10 cellular contexts compared by ENCODE assay signal in the genomic region with DNA sequence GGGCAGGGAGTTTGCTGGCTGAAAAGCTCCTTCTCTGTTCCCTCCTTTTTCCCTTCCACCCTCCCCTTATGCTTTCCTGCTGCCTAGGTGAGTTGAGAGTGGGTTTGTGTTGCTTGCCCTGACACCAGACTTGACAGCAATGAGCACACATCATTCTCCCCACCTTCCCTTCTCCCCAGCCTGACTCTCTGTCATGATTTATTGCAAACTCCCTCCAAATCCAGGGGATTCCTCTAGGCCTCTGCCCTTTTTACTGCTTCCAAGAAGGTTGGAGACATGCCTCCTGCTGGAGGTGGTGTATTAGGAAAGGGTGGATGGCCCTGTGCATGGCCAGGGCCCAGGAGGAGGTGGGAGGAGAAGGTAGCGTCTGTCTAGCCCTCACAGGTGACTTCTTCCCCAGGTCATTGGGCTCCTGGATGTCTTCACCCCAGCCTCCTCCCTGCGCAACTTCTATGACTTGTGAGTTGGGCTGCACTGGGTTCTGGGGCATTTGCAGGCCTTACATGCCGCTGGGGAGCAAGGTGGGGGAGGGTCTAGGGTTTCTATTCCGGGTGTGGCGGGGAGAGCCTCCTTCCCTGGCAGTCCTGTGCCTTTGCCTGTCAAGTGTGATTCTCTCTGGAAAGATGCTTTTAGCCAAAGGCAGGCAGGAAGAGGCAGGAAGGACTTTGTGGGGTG. TPM values are rescaled to one million over a fixed set of nuclear protein-coding genes. Genes with fewer than 3 reads are reported as not detected.
A peak's percentile ranks its signal among the peaks of the same experiment; 100 is the strongest.
DNase-seq lines count a peak whose midpoint lies in the region; ATAC-seq and TF ChIP-seq lines count a peak whose summit lies in the region.
"Had no signal": no experiment of that assay in that cellular context is flagged by ENCODE, and none has a peak within 500 bp of the region (broad histone marks: within the 10 kb centered on the region; RNA-seq: fewer than 3 reads in every experiment).

No MANE protein-coding gene starts in this region.

- in situ Hi-C loops in mammary epithelial cell (cut with MboI; ENCODE audit: low sequenced_read_pairs in 2 of 2): no loop called here

- ATAC-seq in upper lobe of right lung: no peak

- no peak overlapping the region for H2AFZ ChIP-seq in mammary epithelial cell (ENCODE audit: low read depth, low read length)

- TF ChIP-seq POLR2A in breast epithelium (IDR thresholded peaks at IDR 0.05): no peak

- H3K56ac ChIP-seq in mesendoderm (ENCODE audit: low read length): peak overlapping the region; percentile 85

- H3K4me3 Mint-ChIP-seq in activated T-helper 2 cell treated with anti-CD3 and anti-CD28 coated beads, Interferon-gamma antibody, Interleukin-2, Interleukin-4, amounts not matched to agents 10 μg/mL and 5 μg/mL and 100 μg/mL, durations not matched to agents 14 hours and 24 hours and 36 hours (ENCODE audit: low read depth): peak overlapping the region; percentile 75

- H3K4me1 ChIP-seq in breast epithelium (peaks cover 3% of the 10 kb centered on the region in 2 donors), mammary epithelial cell (ENCODE audit: insufficient read depth, low read length) (peaks cover 16% of the 10 kb centered on the region), mesendoderm (ENCODE audit: control insufficient read depth, low read depth, low read length) (peaks cover 16% of the 10 kb centered on the region), upper lobe of right lung (peaks cover 30% of the 10 kb centered on the region)

- no peaks in the 10 kb centered on the region for H3K9me3 Mint-ChIP-seq in activated T-helper 2 cell treated with anti-CD3 and anti-CD28 coated beads, Interferon-gamma antibody, Interleukin-2, Interleukin-4, amounts not matched to agents 10 μg/mL and 5 μg/mL and 100 μg/mL, durations not matched to agents 14 hours and 24 hours and 36 hours

- H2BK15ac ChIP-seq in mesendoderm (replicated peaks; ENCODE audit: low read depth): no peak overlapping the region

- H3K4me2 ChIP-seq in mammary epithelial cell (ENCODE audit: insufficient read depth, low read depth, low read length) (no peak overlapping the region), mesendoderm (ENCODE audit: low read length) (no peak overlapping the region)

- H3K23ac ChIP-seq in mesendoderm (ENCODE audit: low read length): peak overlapping the region; percentile 51

- H3K4me1 Mint-ChIP-seq in activated T-helper 2 cell treated with anti-CD3 and anti-CD28 coated beads, Interferon-gamma antibody, Interleukin-2, Interleukin-4, amounts not matched to agents 10 μg/mL and 5 μg/mL and 100 μg/mL, durations not matched to agents 14 hours and 24 hours and 36 hours (ENCODE audit: low read depth): peaks cover 23% of the 10 kb centered on the region

- no peaks in the 10 kb centered on the region for H3K79me1 ChIP-seq in mesendoderm (ENCODE audit: low read length)

- H4K5ac ChIP-seq in mesendoderm (ENCODE audit: low read length): no peak overlapping the region

- H3K27ac ChIP-seq in breast epithelium (peak overlapping the region; percentile 89 to 95), mammary epithelial cell (ENCODE audit: insufficient read depth, low read depth, low read length) (no peak overlapping the region), mesendoderm (ENCODE audit: low read depth, low read length) (no peak overlapping the region), upper lobe of right lung (peak overlapping the region; percentile 86), substantia nigra (ENCODE audit: low read depth, low read length, poor library complexity, severe bottlenecking) (no peak overlapping the region)
- H3K27ac ChIP-seq: thoracic aorta had no signal

- no peaks in the 10 kb centered on the region for H4K20me1 ChIP-seq in mammary epithelial cell (ENCODE audit: insufficient read depth, low read length)

- H3K79me2 ChIP-seq in mammary epithelial cell (ENCODE audit: insufficient read depth, low read length) (no peaks in the 10 kb centered on the region), mesendoderm (ENCODE audit: control insufficient read depth, insufficient read depth, low read length) (no peaks in the 10 kb centered on the region)

- H2BK120ac ChIP-seq in mesendoderm (ENCODE audit: low read depth, low read length): no peak overlapping the region

- intact Hi-C loops in breast epithelium (cut with DNase I; ENCODE audit: low total_unique reads): loop anchor here (5.0 kb wide), 1 partner anchor 65 kb away; the partner anchor contains the start of gene BRPF3
- intact Hi-C loops in mammary epithelial cell (cut with micrococcal nuclease): loop anchor here (5.0 kb wide), 1 partner anchor 50 kb away; no protein-coding TSS in a partner anchor
- intact Hi-C loops in activated T-helper 2 cell treated with anti-CD3 and anti-CD28 coated beads, Interferon-gamma antibody, Interleukin-2, Interleukin-4, amounts not matched to agents 10 μg/mL and 5 μg/mL and 100 μg/mL, durations not matched to agents 14 hours and 24 hours and 36 hours (cut with micrococcal nuclease): loop anchor here (5.0 to 10.0 kb wide), 2 partner anchors 35 to 552 kb away; no protein-coding TSS in a partner anchor
- intact Hi-C loops in upper lobe of right lung (cut with DNase I): loop anchor here (10.0 kb wide), 1 partner anchor 62 kb away; the partner anchor contains the start of gene BRPF3

- no peaks in the 10 kb centered on the region for H3K36me3 ChIP-seq in breast epithelium
- no peaks in the 10 kb centered on the region for H3K36me3 ChIP-seq in mammary epithelial cell (ENCODE audit: insufficient read depth, low read length)
- H3K36me3 ChIP-seq in mesendoderm (ENCODE audit: control insufficient read depth, insufficient read depth, low read length): no peaks in the 10 kb centered on the region
- H3K36me3 ChIP-seq in upper lobe of right lung: peaks cover 12% of the 10 kb centered on the region
- H3K36me3 ChIP-seq: thoracic aorta had no signal

- 89% methylated on average over 4 of the region's 5 CpGs for WGBS in mammary epithelial cell (ENCODE audit: low coverage, missing lambda C conversion rate)
- no CpG with 5 or more reads among the region's 5 CpGs for WGBS in mesendoderm (ENCODE audit: extremely low coverage, insufficient coverage, low lambda C conversion rate)

- dilution Hi-C loops in mammary epithelial cell (cut with HindIII; ENCODE audit: low sequenced_read_pairs): no loop called here

- CTCF ChIA-PET in mammary epithelial cell (lab: Charles Lee; ENCODE audit: low non-redundant PET): no interaction called here

- DNase-seq in breast epithelium (ENCODE audit: low spot score in 2 of 2): no peak
- no peak for DNase-seq in mammary epithelial cell
- no peak for DNase-seq in activated T-helper 2 cell treated with anti-CD3 and anti-CD28 coated beads, Interferon-gamma antibody, Interleukin-2, Interleukin-4, amounts not matched to agents 10 μg/mL and 5 μg/mL and 100 μg/mL, durations not matched to agents 14 hours and 24 hours and 36 hours (ENCODE audit: low spot score)
- peak; percentile 50 for DNase-seq in mesendoderm
- DNase-seq in upper lobe of right lung: no peak
- DNase-seq in RKO (ENCODE audit: low spot score): no peak
- no peak for DNase-seq in stimulated activated CD4-positive, alpha-beta T cell treated with anti-CD3 and anti-CD28 coated beads, Interleukin-15, amount 100 ng/mL, for 24 hours
- no peak for DNase-seq in substantia nigra (lab: John Stamatoyannopoulos, UW)
- DNase-seq: NCI-H1048 had no signal

- peaks cover 36% of the 10 kb centered on the region for H3K36me3 Mint-ChIP-seq in activated T-helper 2 cell treated with anti-CD3 and anti-CD28 coated beads, Interferon-gamma antibody, Interleukin-2, Interleukin-4, amounts not matched to agents 10 μg/mL and 5 μg/mL and 100 μg/mL, durations not matched to agents 14 hours and 24 hours and 36 hours (ENCODE audit: low read depth)

- no TSS peak for BruUV-seq in mammary epithelial cell (replicated peaks; lab: Mats Ljungman, UMichigan)

- H3K27me3 ChIP-seq in breast epithelium (no peaks in the 10 kb centered on the region), mammary epithelial cell (ENCODE audit: insufficient read depth, low read length) (no peaks in the 10 kb centered on the region), mesendoderm (ENCODE audit: insufficient read depth, low read length, poor library complexity) (no peaks in the 10 kb centered on the region), upper lobe of right lung (no peaks in the 10 kb centered on the region)

- H2AK5ac ChIP-seq in mesendoderm (ENCODE audit: low read length): no peak overlapping the region

- H4K8ac ChIP-seq in mesendoderm (ENCODE audit: low read depth, low read length): no peak overlapping the region

- H3K9ac ChIP-seq in mammary epithelial cell (ENCODE audit: insufficient read depth, low read length) (no peak overlapping the region), mesendoderm (ENCODE audit: low read length) (peak overlapping the region; percentile 48)

- peak overlapping the region; percentile 15 for H3K27ac Mint-ChIP-seq in activated T-helper 2 cell treated with anti-CD3 and anti-CD28 coated beads, Interferon-gamma antibody, Interleukin-2, Interleukin-4, amounts not matched to agents 10 μg/mL and 5 μg/mL and 100 μg/mL, durations not matched to agents 14 hours and 24 hours and 36 hours

- no peak overlapping the region for H3K18ac ChIP-seq in mesendoderm (ENCODE audit: low read length)

- peak overlapping the region; percentile 44 for H2BK5ac ChIP-seq in mesendoderm (ENCODE audit: low read length)

- TF ChIP-seq CTCF in breast epithelium (IDR thresholded peaks at IDR 0.05): no peak
- TF ChIP-seq CTCF in mammary epithelial cell (conservative IDR thresholded peaks at IDR 0.05 in 1 of 2, IDR thresholded peaks at IDR 0.05 in 1 of 2; ENCODE audit: extremely low read depth in 1 of 2, insufficient read depth in 1 of 2, low read depth in 1 of 2, low read length in 2 of 2): no peak
- no peak for TF ChIP-seq CTCF in upper lobe of right lung (IDR thresholded peaks at IDR 0.05)

- no peak overlapping the region for H3K4ac ChIP-seq in mesendoderm (ENCODE audit: low read depth, low read length)

- peak overlapping the region in 1 of 3 donors; percentile 81 for H3K4me3 ChIP-seq in breast epithelium
- H3K4me3 ChIP-seq in mammary epithelial cell (replicated peaks in 1 of 3; ENCODE audit: insufficient read depth in 1 of 3, low read depth in 2 of 3, low read length in 3 of 3): no peak overlapping the region
- H3K4me3 ChIP-seq in mesendoderm (ENCODE audit: low read length): no peak overlapping the region
- H3K4me3 ChIP-seq in upper lobe of right lung: no peak overlapping the region
- H3K4me3 ChIP-seq: thoracic aorta had no signal

- H3K9me3 ChIP-seq in breast epithelium: no peaks in the 10 kb centered on the region
- no peaks in the 10 kb centered on the region for H3K9me3 ChIP-seq in mammary epithelial cell (replicated peaks; ENCODE audit: insufficient read depth, low read length)
- H3K9me3 ChIP-seq in upper lobe of right lung: no peaks in the 10 kb centered on the region
- H3K9me3 ChIP-seq: thoracic aorta had no signal

- no peaks in the 10 kb centered on the region for H3K27me3 Mint-ChIP-seq in activated T-helper 2 cell treated with anti-CD3 and anti-CD28 coated beads, Interferon-gamma antibody, Interleukin-2, Interleukin-4, amounts not matched to agents 10 μg/mL and 5 μg/mL and 100 μg/mL, durations not matched to agents 14 hours and 24 hours and 36 hours (ENCODE audit: low read depth)

RNA-seq across cellular contexts. Expression of gene MAPK13, which starts 2.0 kb away (rescaled TPM):
- 10 to 100 TPM in 2 of 3 donors, 1 to 10 TPM in 1; 2.6 to 45.2 (median 30.2) TPM for total RNA-seq in breast epithelium
- 10 to 100 TPM; 11.8 to 11.9 TPM for total RNA-seq in mammary epithelial cell
- 23.6 TPM for polyA plus RNA-seq in mammary epithelial cell
- polyA minus RNA-seq in mammary epithelial cell: 37.9 TPM
- total RNA-seq in activated T-helper 2 cell treated with anti-CD3 and anti-CD28 coated beads, Interferon-gamma antibody, Interleukin-2, Interleukin-4, amounts not matched to agents 10 μg/mL and 5 μg/mL and 100 μg/mL, durations not matched to agents 14 hours and 24 hours and 36 hours: 34.7 and 37.5 TPM in 2 replicates
- 6.9 TPM for polyA plus RNA-seq in mesendoderm (2013, experiment 1 of 2)
- polyA plus RNA-seq in mesendoderm (2013, experiment 2 of 2): 6.5 TPM
- total RNA-seq in upper lobe of right lung: 71.4 TPM

Comparison
In these comparisons a context has a peak if more than half of its experiments do, and no peak if none do; other contexts are left out.
1. H3K27ac ChIP-seq: peak in breast epithelium (2 of 2) and upper lobe of right lung (single experiment); none in mammary epithelial cell (single experiment), mesendoderm (single experiment) and substantia nigra (single experiment).